Comparison of ENCODE assay signal across 8 cellular contexts in genomic region chr10:47261121-47261520, GRCh38. TPM values are rescaled to one million over a fixed set of nuclear protein-coding genes. Genes with fewer than 3 reads are reported as not detected.
DNase-seq lines count a peak whose midpoint lies in the region; ATAC-seq and TF ChIP-seq lines count a peak whose summit lies in the region.

No MANE protein-coding gene starts in this region.

- TF ChIP-seq CTCF in CD14-positive monocyte (IDR thresholded peaks at IDR 0.05) = no peak

- ATAC-seq in GM19463 (IDR thresholded peaks at IDR 0.05; ENCODE audit: unreplicated experiment) = peak; percentile 96
- ATAC-seq in HG03457 (IDR thresholded peaks at IDR 0.05; ENCODE audit: unreplicated experiment) = peak; percentile 95
- no peak for ATAC-seq in left lobe of liver

- peaks cover 0 to 12% (median 6%) of the 10 kb centered on the region in 3 donors for H3K27me3 Mint-ChIP-seq in CD14-positive monocyte (ENCODE audit: low read depth in 3 of 3)

- H3K4me3 Mint-ChIP-seq in CD14-positive monocyte = peak overlapping the region in 1 of 2 donors; percentile 51

- peaks cover 79% of the 10 kb centered on the region for H3K4me1 Mint-ChIP-seq in CD14-positive monocyte

- intact Hi-C loops in CD14-positive monocyte (cut with micrococcal nuclease) = no loop called here

- H3K27ac Mint-ChIP-seq in CD14-positive monocyte = peak overlapping the region; percentile 68 to 96 (median 83)

- H3K36me3 Mint-ChIP-seq in CD14-positive monocyte = peaks cover 3 to 15% of the 10 kb centered on the region in 2 donors

- DNase-seq in CD14-positive monocyte (ENCODE audit: low spot score) = no peak
- peak; percentile 16 for DNase-seq in activated effector memory CD4-positive, alpha-beta T cell treated with Interleukin-2 at 50 U/mL for 16 hours
- DNase-seq in NK-92 (lab: John Stamatoyannopoulos, UW; ENCODE audit: unreplicated experiment) = no peak
- no peak for DNase-seq in HK-2 (ENCODE audit: unreplicated experiment)
- DNase-seq in SHP77 treated with DMSO at 0.1 percent for 48 hours (lab: John Stamatoyannopoulos, UW) = no peak
- no peak for DNase-seq in left lobe of liver (ENCODE audit: low spot score)

- peaks cover 0 to 13% (median 5%) of the 10 kb centered on the region in 7 donors for H3K9me3 Mint-ChIP-seq in CD14-positive monocyte

RNA-seq across cellular contexts. Expression of gene GDF10, which starts 38.9 kb away (rescaled TPM):
- polyA plus RNA-seq in CD14-positive monocyte = not detected
- 0.08 TPM for total RNA-seq in left lobe of liver
